In genomic region chr12:70365398-70365647, GRCh38 we compare ENCODE assay signal across 7 cellular contexts. TPM values are rescaled to one million over a fixed set of nuclear protein-coding genes. Genes with fewer than 3 reads are reported as not detected.
A peak's percentile ranks its signal among the peaks of the same experiment; 100 is the strongest.
DNase-seq lines count a peak whose midpoint lies in the region; ATAC-seq and TF ChIP-seq lines count a peak whose summit lies in the region.

No MANE protein-coding gene starts in this region.

- no peaks in the 10 kb centered on the region for H3K9me3 ChIP-seq in stomach

- peak overlapping the region; percentile 66 to 91 (median 78) for H3K4me3 ChIP-seq in stomach

- no peak overlapping the region for H3K27ac Mint-ChIP-seq in activated CD8-positive, alpha-beta T cell treated with anti-CD3 and anti-CD28 coated beads, Interleukin-2, amount 10 ng/mL, durations not matched to agents 7 days and 5 days
- H3K27ac Mint-ChIP-seq in immature natural killer cell = no peak overlapping the region

- H3K4me1 Mint-ChIP-seq in activated CD8-positive, alpha-beta T cell treated with anti-CD3 and anti-CD28 coated beads, Interleukin-2, amount 10 ng/mL, durations not matched to agents 7 days and 5 days (ENCODE audit: low read depth) = peaks cover 20% of the 10 kb centered on the region
- peaks cover 15 to 21% of the 10 kb centered on the region in 2 donors for H3K4me1 Mint-ChIP-seq in immature natural killer cell

- H3K4me1 ChIP-seq in stomach = peaks cover 14 to 27% (median 25%) of the 10 kb centered on the region in 4 donors

- H3K27me3 ChIP-seq in stomach = peaks cover 0 to 40% (median 21%) of the 10 kb centered on the region in 3 donors

- ATAC-seq in HG02938 (IDR thresholded peaks at IDR 0.05; ENCODE audit: unreplicated experiment) (peak; percentile 0), GM21360 (IDR thresholded peaks at IDR 0.05; ENCODE audit: unreplicated experiment) (no peak)
- no peak for ATAC-seq in activated CD8-positive, alpha-beta T cell treated with anti-CD3 and anti-CD28 coated beads, Interleukin-2, amount 10 ng/mL, durations not matched to agents 7 days and 5 days

- H3K4me3 Mint-ChIP-seq in activated CD8-positive, alpha-beta T cell treated with anti-CD3 and anti-CD28 coated beads, Interleukin-2, amount 10 ng/mL, durations not matched to agents 7 days and 5 days = peak overlapping the region; percentile 73
- peak overlapping the region; percentile 68 to 83 (median 76) for H3K4me3 Mint-ChIP-seq in immature natural killer cell

- no peak overlapping the region for H3K27ac ChIP-seq in stomach

- CTCF ChIA-PET in activated CD8-positive, alpha-beta T cell treated with anti-CD3 and anti-CD28 coated beads, Interleukin-2, amount 10 ng/mL, durations not matched to agents 7 days and 5 days (lab: Charles Lee) = interaction anchor here (0.8 kb wide), 1 partner anchor 34 kb away, joined by 3 read pairs; no protein-coding TSS in a partner anchor

- TF ChIP-seq POLR2A in stomach (IDR thresholded peaks at IDR 0.05) = no peak

- 0 to 5% (median 1%) methylated on average over 5 to 6 of the region's 6 CpGs for WGBS in stomach, 5 donors

- H3K36me3 ChIP-seq in stomach = no peaks in the 10 kb centered on the region

- TF ChIP-seq EP300 in stomach (IDR thresholded peaks at IDR 0.05) = no peak

- H3K9me3 Mint-ChIP-seq in activated CD8-positive, alpha-beta T cell treated with anti-CD3 and anti-CD28 coated beads, Interleukin-2, amount 10 ng/mL, durations not matched to agents 7 days and 5 days (ENCODE audit: insufficient read depth) = no peaks in the 10 kb centered on the region
- H3K9me3 Mint-ChIP-seq in immature natural killer cell = no peaks in the 10 kb centered on the region

- intact Hi-C loops in stomach (cut with DNase I; ENCODE audit: low total_unique reads) = no loop called here

- POLR2A ChIA-PET in activated CD8-positive, alpha-beta T cell treated with anti-CD3 and anti-CD28 coated beads, Interleukin-2, amount 10 ng/mL, durations not matched to agents 7 days and 5 days (lab: Charles Lee) = no interaction called here

- DNase-seq in activated CD8-positive, alpha-beta T cell treated with anti-CD3 and anti-CD28 coated beads, Interleukin-2, amount 10 ng/mL, durations not matched to agents 7 days and 5 days = no peak
- no peak for DNase-seq in immature natural killer cell
- no peak for DNase-seq in stomach
- DNase-seq in NCI-H146 treated with DMSO at 0.1 percent for 48 hours (lab: John Stamatoyannopoulos, UW; ENCODE audit: unreplicated experiment) = no peak
- no peak for DNase-seq in RPMI8226

- peaks cover 25% of the 10 kb centered on the region for H3K27me3 Mint-ChIP-seq in activated CD8-positive, alpha-beta T cell treated with anti-CD3 and anti-CD28 coated beads, Interleukin-2, amount 10 ng/mL, durations not matched to agents 7 days and 5 days (ENCODE audit: low read depth)
- peaks cover 13 to 21% (median 15%) of the 10 kb centered on the region in 3 donors for H3K27me3 Mint-ChIP-seq in immature natural killer cell (ENCODE audit: low read depth in 3 of 3)

- no peaks in the 10 kb centered on the region for H3K36me3 Mint-ChIP-seq in activated CD8-positive, alpha-beta T cell treated with anti-CD3 and anti-CD28 coated beads, Interleukin-2, amount 10 ng/mL, durations not matched to agents 7 days and 5 days (ENCODE audit: low read depth)
- no peaks in the 10 kb centered on the region for H3K36me3 Mint-ChIP-seq in immature natural killer cell

- no peak for TF ChIP-seq CTCF in stomach (IDR thresholded peaks at IDR 0.05)

RNA-seq across cellular contexts. Expression of gene KCNMB4, which starts 0.8 kb away (rescaled TPM):
- total RNA-seq in activated CD8-positive, alpha-beta T cell treated with anti-CD3 and anti-CD28 coated beads, Interleukin-2, amount 10 ng/mL, durations not matched to agents 7 days and 5 days = under 1 TPM; 0.34 to 0.60 TPM
- polyA plus RNA-seq in immature natural killer cell (under 1 TPM; 0.13 to 0.70 (median 0.22) TPM), stomach (1 to 10 TPM; 1.4 to 2.3 (median 1.6) TPM)
- total RNA-seq in stomach = 1 to 10 TPM in 2 of 5 donors, under 1 TPM in 1, not detected in 2; under 0.01 to 6.2 (median 2.9) TPM
